Comparison of ENCODE assay signal across 23 cellular contexts in the genomic region with DNA sequence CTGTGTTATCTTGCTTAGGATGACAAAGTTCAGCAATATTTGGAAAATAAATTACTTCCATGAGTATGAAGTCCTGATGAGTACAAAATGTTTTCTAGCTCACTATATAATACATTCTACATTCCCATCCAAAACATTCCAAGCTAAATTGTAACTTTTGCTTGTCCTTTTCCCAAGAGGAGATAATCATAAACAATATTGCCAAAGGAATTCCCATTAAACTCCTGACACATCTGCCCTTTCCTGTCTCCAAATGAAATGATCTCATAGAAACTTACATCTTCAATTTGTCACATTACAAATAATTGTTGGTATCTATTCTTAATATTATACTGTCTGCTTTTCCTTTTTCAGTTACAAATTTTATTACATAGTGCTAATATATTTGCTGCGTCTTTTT.
"Had no signal": no experiment of that assay in that cellular context is flagged by ENCODE, and none has a peak within 500 bp of the region (broad histone marks: within the 10 kb centered on the region; RNA-seq: fewer than 3 reads in every experiment).

No MANE protein-coding gene starts in this region.

- H3K36me3 ChIP-seq: colonic mucosa, esophagus squamous epithelium, gastrocnemius medialis, heart right ventricle, left lung, lower lobe of right lung had no signal

- H3K4me3 ChIP-seq: colonic mucosa, esophagus squamous epithelium, gastrocnemius medialis, heart right ventricle, left lung, lower lobe of right lung, mucosa of descending colon had no signal

- H3K4me1 ChIP-seq: colonic mucosa, esophagus squamous epithelium, gastrocnemius medialis, heart right ventricle, left lung, lower lobe of right lung had no signal

- H3K27ac ChIP-seq: colonic mucosa, epithelial cell of prostate, esophagus squamous epithelium, gastrocnemius medialis, heart right ventricle, left lung, lower lobe of right lung had no signal

- H3K27me3 ChIP-seq: colonic mucosa, esophagus squamous epithelium, gastrocnemius medialis, heart right ventricle, left lung had no signal

- DNase-seq: colonic mucosa; cortex of kidney; effector CD8-positive, alpha-beta T cell; effector memory CD8-positive, alpha-beta T cell; endodermal cell; erythroblast; esophagus squamous epithelium; foreskin fibroblast; foreskin melanocyte; gastrocnemius medialis; glutamatergic neuron; head of caudate nucleus; heart right ventricle; hippocampal formation; left cardiac atrium; left lung; left ventricle myocardium superior; lower lobe of right lung; mesenchymal stem cell; mucosa of descending colon; naive B cell had no signal

- H3K9me3 ChIP-seq: colonic mucosa, gastrocnemius medialis, left lung, lower lobe of right lung, mucosa of descending colon had no signal

- ATAC-seq: effector memory CD8-positive, alpha-beta T cell; esophagus mucosa; gastrocnemius medialis; heart right ventricle; left cardiac atrium; left lung; left ventricle myocardium superior; lower lobe of right lung; mucosa of descending colon had no signal
